ENCODE assay signal across 9 cellular contexts in the genomic region with DNA sequence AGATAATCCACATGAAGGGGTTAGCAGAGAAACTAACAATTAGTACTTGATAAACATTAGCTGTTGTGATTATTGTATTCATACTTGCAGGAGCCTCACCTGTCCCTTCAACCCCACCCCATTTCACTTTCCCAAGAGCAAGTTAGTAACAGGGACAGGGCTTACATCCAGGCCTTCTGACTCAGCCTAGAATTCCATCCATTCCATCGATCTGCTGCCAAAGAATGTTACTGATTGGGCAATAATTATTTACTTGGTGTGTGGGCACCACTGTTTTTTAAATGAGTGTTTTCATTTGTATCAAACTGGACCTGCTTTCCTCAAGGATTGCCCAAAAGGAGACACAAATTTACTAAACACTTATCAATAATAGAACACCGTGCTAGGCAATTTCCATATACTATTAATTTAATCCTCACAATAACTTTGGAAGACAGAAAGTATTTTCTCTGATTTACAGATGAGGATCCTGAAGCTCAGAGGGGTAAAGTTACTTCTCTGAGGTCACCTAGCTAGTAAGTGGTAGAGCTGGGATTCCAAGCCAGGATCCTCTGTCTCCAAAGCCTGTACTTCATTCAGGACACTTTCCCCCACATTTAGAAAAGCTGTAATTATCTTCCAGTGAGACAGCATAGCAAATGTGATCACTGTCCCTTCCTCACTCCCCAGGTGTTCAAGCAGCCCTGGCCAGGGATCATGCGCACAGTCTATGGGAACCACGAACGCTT. TPM values are rescaled to one million over a fixed set of nuclear protein-coding genes. Genes with fewer than 3 reads are reported as not detected.
DNase-seq lines count a peak whose midpoint lies in the region; ATAC-seq, FAIRE-seq and TF ChIP-seq lines count a peak whose summit lies in the region.
"Had no signal": no experiment of that assay in that cellular context is flagged by ENCODE, and none has a peak within 500 bp of the region (broad histone marks: within the 10 kb centered on the region; RNA-seq: fewer than 3 reads in every experiment).

No MANE protein-coding gene starts in this region.

- H3K27ac ChIP-seq in coronary artery: peak overlapping the region; percentile 4 to 89
- H3K27ac ChIP-seq in liver (ENCODE audit: low read depth in 1 of 2, low read length in 2 of 2): peak overlapping the region; percentile 33 to 69
- H3K27ac ChIP-seq in vagina: peak overlapping the region; percentile 52

- peaks cover 5 to 38% of the 10 kb centered on the region in 2 donors for H3K36me3 Mint-ChIP-seq in activated naive CD4-positive, alpha-beta T cell treated with anti-CD3 and anti-CD28 coated beads, Interleukin-2, amount 50 U/mL, for 72 hours

- peak; percentile 41 to 62 for TF ChIP-seq RAD21 in liver (IDR thresholded peaks at IDR 0.05)

- H3K9me3 ChIP-seq in liver (ENCODE audit: control insufficient read depth in 4 of 4, low read length in 3 of 4) (no peaks in the 10 kb centered on the region), vagina (no peaks in the 10 kb centered on the region)

- no peak overlapping the region for H3K27ac Mint-ChIP-seq in activated naive CD4-positive, alpha-beta T cell treated with anti-CD3 and anti-CD28 coated beads, Interleukin-2, amount 50 U/mL, for 72 hours
- H3K27ac Mint-ChIP-seq: stimulated activated naive B cell treated with anti-CD40 and anti-IgM and Interleukin-4, amounts not matched to agents 10 μg/mL and 1 μg/mL and 100 μg/mL, for 72 hours had no signal

- no peak for FAIRE-seq in GM12892 (lab: Jason Lieb, UNC)

- H3K4me1 ChIP-seq in liver (ENCODE audit: control insufficient read depth in 4 of 4, insufficient read depth in 4 of 4, low read length in 3 of 4) (peaks cover 2 to 20% (median 13%) of the 10 kb centered on the region in 4 donors), vagina (peaks cover 19% of the 10 kb centered on the region)

- intact Hi-C loops in vagina (cut with DNase I): no loop called here

- H3K9ac ChIP-seq in liver (ENCODE audit: low read depth in 1 of 2, low read length in 2 of 2): no peak overlapping the region

- no peak for ATAC-seq in HG02798 (IDR thresholded peaks at IDR 0.05; ENCODE audit: poor library complexity, unreplicated experiment)
- no peak for ATAC-seq in activated naive CD4-positive, alpha-beta T cell treated with anti-CD3 and anti-CD28 coated beads, Interleukin-2, amount 50 U/mL, for 72 hours
- ATAC-seq: stimulated activated naive B cell treated with anti-CD40 and anti-IgM and Interleukin-4, amounts not matched to agents 10 μg/mL and 1 μg/mL and 100 μg/mL, for 72 hours had no signal

- DNase-seq in LHCN-M2 (ENCODE audit: low read depth) (peak; percentile 81), coronary artery (ENCODE audit: low spot score) (no peak), vagina (ENCODE audit: extremely low spot score in 2 of 2) (no peak), GM12892 (ENCODE audit: insufficient read length) (no peak)
- DNase-seq in activated naive CD4-positive, alpha-beta T cell treated with anti-CD3 and anti-CD28 coated beads, Interleukin-2, amount 50 U/mL, for 72 hours (ENCODE audit: low spot score in 2 of 2): no peak
- DNase-seq: activated CD4-positive, alpha-beta T cell treated with anti-CD3 and anti-CD28 coated beads for 4 hours; stimulated activated naive B cell treated with anti-CD40 and anti-IgM and Interleukin-4, amounts not matched to agents 10 μg/mL and 1 μg/mL and 100 μg/mL, for 72 hours had no signal

- peak overlapping the region; percentile 3 for H3K4me3 ChIP-seq in coronary artery
- no peak overlapping the region for H3K4me3 ChIP-seq in liver (ENCODE audit: low read depth in 1 of 3, low read length in 3 of 3)
- no peak overlapping the region for H3K4me3 ChIP-seq in vagina

- no peak for TF ChIP-seq CTCF in coronary artery (IDR thresholded peaks at IDR 0.05)
- TF ChIP-seq CTCF in liver (IDR thresholded peaks at IDR 0.05; ENCODE audit: low read depth, low read length, missing input control): no peak
- TF ChIP-seq CTCF in vagina (IDR thresholded peaks at IDR 0.05): no peak

- WGBS in liver: 73% methylated on average over 5 of the region's 5 CpGs

- peaks cover 0 to 13% of the 10 kb centered on the region in 2 donors for H3K9me3 Mint-ChIP-seq in activated naive CD4-positive, alpha-beta T cell treated with anti-CD3 and anti-CD28 coated beads, Interleukin-2, amount 50 U/mL, for 72 hours
- H3K9me3 Mint-ChIP-seq: stimulated activated naive B cell treated with anti-CD40 and anti-IgM and Interleukin-4, amounts not matched to agents 10 μg/mL and 1 μg/mL and 100 μg/mL, for 72 hours had no signal

- peaks cover 9 to 63% (median 53%) of the 10 kb centered on the region in 4 donors for H3K36me3 ChIP-seq in liver (ENCODE audit: control insufficient read depth in 4 of 4, insufficient read depth in 3 of 4, low read depth in 1 of 4, low read length in 3 of 4)
- H3K36me3 ChIP-seq in vagina: peaks cover 0 to 19% of the 10 kb centered on the region in 2 donors

- H3K27me3 ChIP-seq in liver (ENCODE audit: control insufficient read depth in 4 of 4, insufficient read depth in 4 of 4, low read length in 3 of 4) (no peaks in the 10 kb centered on the region), vagina (no peaks in the 10 kb centered on the region)

- TF ChIP-seq POLR2A in vagina (IDR thresholded peaks at IDR 0.05): no peak
- no peak for TF ChIP-seq POLR2A in GM12892 (IDR thresholded peaks at IDR 0.05; ENCODE audit: low read depth, low read length)

TF ChIP-seq in liver, 16 proteins besides CTCF, POLR2A, EP300 and RAD21 (continues in another document):
- no peak for TF ChIP-seq NR2F2 (IDR thresholded peaks at IDR 0.05)
- no peak for TF ChIP-seq TAF1 (conservative IDR thresholded peaks at IDR 0.05)
- TF ChIP-seq, protein P1, sequence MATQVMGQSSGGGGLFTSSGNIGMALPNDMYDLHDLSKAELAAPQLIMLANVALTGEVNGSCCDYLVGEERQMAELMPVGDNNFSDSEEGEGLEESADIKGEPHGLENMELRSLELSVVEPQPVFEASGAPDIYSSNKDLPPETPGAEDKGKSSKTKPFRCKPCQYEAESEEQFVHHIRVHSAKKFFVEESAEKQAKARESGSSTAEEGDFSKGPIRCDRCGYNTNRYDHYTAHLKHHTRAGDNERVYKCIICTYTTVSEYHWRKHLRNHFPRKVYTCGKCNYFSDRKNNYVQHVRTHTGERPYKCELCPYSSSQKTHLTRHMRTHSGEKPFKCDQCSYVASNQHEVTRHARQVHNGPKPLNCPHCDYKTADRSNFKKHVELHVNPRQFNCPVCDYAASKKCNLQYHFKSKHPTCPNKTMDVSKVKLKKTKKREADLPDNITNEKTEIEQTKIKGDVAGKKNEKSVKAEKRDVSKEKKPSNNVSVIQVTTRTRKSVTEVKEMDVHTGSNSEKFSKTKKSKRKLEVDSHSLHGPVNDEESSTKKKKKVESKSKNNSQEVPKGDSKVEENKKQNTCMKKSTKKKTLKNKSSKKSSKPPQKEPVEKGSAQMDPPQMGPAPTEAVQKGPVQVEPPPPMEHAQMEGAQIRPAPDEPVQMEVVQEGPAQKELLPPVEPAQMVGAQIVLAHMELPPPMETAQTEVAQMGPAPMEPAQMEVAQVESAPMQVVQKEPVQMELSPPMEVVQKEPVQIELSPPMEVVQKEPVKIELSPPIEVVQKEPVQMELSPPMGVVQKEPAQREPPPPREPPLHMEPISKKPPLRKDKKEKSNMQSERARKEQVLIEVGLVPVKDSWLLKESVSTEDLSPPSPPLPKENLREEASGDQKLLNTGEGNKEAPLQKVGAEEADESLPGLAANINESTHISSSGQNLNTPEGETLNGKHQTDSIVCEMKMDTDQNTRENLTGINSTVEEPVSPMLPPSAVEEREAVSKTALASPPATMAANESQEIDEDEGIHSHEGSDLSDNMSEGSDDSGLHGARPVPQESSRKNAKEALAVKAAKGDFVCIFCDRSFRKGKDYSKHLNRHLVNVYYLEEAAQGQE (IDR thresholded peaks at IDR 0.05): peak; percentile 49
- peak; percentile 53 for TF ChIP-seq SP1 (IDR thresholded peaks at IDR 0.05)
- TF ChIP-seq, protein P2, sequence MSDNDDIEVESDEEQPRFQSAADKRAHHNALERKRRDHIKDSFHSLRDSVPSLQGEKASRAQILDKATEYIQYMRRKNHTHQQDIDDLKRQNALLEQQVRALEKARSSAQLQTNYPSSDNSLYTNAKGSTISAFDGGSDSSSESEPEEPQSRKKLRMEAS (IDR thresholded peaks at IDR 0.05): peak; percentile 32
- peak; percentile 23 for TF ChIP-seq FOXA1 (IDR thresholded peaks at IDR 0.05)
- TF ChIP-seq YY1 (IDR thresholded peaks at IDR 0.05): peak; percentile 45

RNA-seq across cellular contexts. Expression of a gene that starts 32.8 kb away (rescaled TPM):
- total RNA-seq in LHCN-M2 (2014; rRNA removed) (108 and 112 TPM in 2 replicates), liver (10 to 100 TPM; 20.8 to 38.8 TPM), vagina (47.9 TPM)
- polyA plus RNA-seq in LHCN-M2 (2012): 97.5 TPM
- 10 to 100 TPM; 33.2 to 37.6 TPM for polyA plus RNA-seq in liver
- 10 to 100 TPM; 59.7 to 74.2 TPM for total RNA-seq in activated naive CD4-positive, alpha-beta T cell treated with anti-CD3 and anti-CD28 coated beads, Interleukin-2, amount 50 U/mL, for 72 hours
- 45.4 TPM for polyA plus RNA-seq in GM12892 (2012; ENCODE audit: missing spikeins)

RNA-seq across cellular contexts. Expression of a gene that starts 32.9 kb away (rescaled TPM):
- total RNA-seq in LHCN-M2 (2014; rRNA removed) (0.06 TPM in 1 of 2 replicates, not detected in the other), liver (under 1 TPM; 0.25 to 0.33 TPM), vagina (under 0.01 TPM)
- polyA plus RNA-seq in LHCN-M2 (2012): 0.05 TPM
- polyA plus RNA-seq in liver: under 1 TPM; 0.12 to 0.24 TPM
- under 1 TPM in 1 of 2 donors, not detected in 1; 0.70 TPM for total RNA-seq in activated naive CD4-positive, alpha-beta T cell treated with anti-CD3 and anti-CD28 coated beads, Interleukin-2, amount 50 U/mL, for 72 hours
- polyA plus RNA-seq in GM12892 (2012; ENCODE audit: missing spikeins): 0.55 TPM

RNA-seq across cellular contexts. Expression of a gene that starts 46.4 kb away (rescaled TPM):
- 19.5 and 24.5 TPM in 2 replicates for total RNA-seq in LHCN-M2 (2014; rRNA removed)
- 15.8 TPM for polyA plus RNA-seq in LHCN-M2 (2012)
- total RNA-seq in liver: 100 to 1,000 TPM; 103 to 260 TPM
- polyA plus RNA-seq in liver: 10 to 100 TPM; 29.8 to 56.6 TPM
- 56.2 TPM for total RNA-seq in vagina
- 10 to 100 TPM; 36.0 to 71.7 TPM for total RNA-seq in activated naive CD4-positive, alpha-beta T cell treated with anti-CD3 and anti-CD28 coated beads, Interleukin-2, amount 50 U/mL, for 72 hours
- 18.6 TPM for polyA plus RNA-seq in GM12892 (2012; ENCODE audit: missing spikeins)

RNA-seq across cellular contexts. Expression of a gene that starts 50.2 kb away (rescaled TPM):
- total RNA-seq in LHCN-M2 (2014; rRNA removed) (5.7 and 7.3 TPM in 2 replicates), liver (1 to 10 TPM; 5.4 to 6.5 TPM), vagina (18.9 TPM)
- polyA plus RNA-seq in LHCN-M2 (2012): 10.2 TPM
- polyA plus RNA-seq in liver: 1 to 10 TPM; 3.7 to 8.1 TPM
- 10 to 100 TPM; 15.8 to 22.4 TPM for total RNA-seq in activated naive CD4-positive, alpha-beta T cell treated with anti-CD3 and anti-CD28 coated beads, Interleukin-2, amount 50 U/mL, for 72 hours
- polyA plus RNA-seq in GM12892 (2012; ENCODE audit: missing spikeins): 3.8 TPM
